1 cellular context compared by ENCODE assay signal in genomic region chr1:99717005-99717404, GRCh38.
A peak's percentile ranks its signal among the peaks of the same experiment; 100 is the strongest.
TF ChIP-seq lines count a peak whose summit lies in the region.

No MANE protein-coding gene starts in this region.

TF ChIP-seq in K562, 482 proteins besides CTCF, POLR2A, EP300 and RAD21 (continued from another document and continues in another):
- TF ChIP-seq ZNF609 (CRISPR knock-in tag; IDR thresholded peaks at IDR 0.05; ENCODE audit: borderline replicate concordance), result no peak
- TF ChIP-seq NFIC (IDR thresholded peaks at IDR 0.05), result no peak
- no peak for TF ChIP-seq TRIM25 (IDR thresholded peaks at IDR 0.05; ENCODE audit: borderline replicate concordance)
- TF ChIP-seq TAF1 (IDR thresholded peaks at IDR 0.05; ENCODE audit: control insufficient read depth, extremely low read depth, insufficient read depth, low read length, severe bottlenecking), result no peak
- no peak for TF ChIP-seq PYGO2 (tag; IDR thresholded peaks at IDR 0.05)
- TF ChIP-seq BRD4 (IDR thresholded peaks at IDR 0.05), result no peak
- TF ChIP-seq SIX5 (IDR thresholded peaks at IDR 0.05; ENCODE audit: borderline replicate concordance in 1 of 2, insufficient read depth in 1 of 2, low read depth in 1 of 2, low read length in 2 of 2), result no peak
- no peak for TF ChIP-seq HNRNPK (IDR thresholded peaks at IDR 0.05; ENCODE audit: low read depth, low read length, poor library complexity, severe bottlenecking)
- no peak for TF ChIP-seq ELK3 (CRISPR knock-in tag; IDR thresholded peaks at IDR 0.05)
- no peak for TF ChIP-seq CHCHD3 (CRISPR knock-in tag; IDR thresholded peaks at IDR 0.05)
- TF ChIP-seq ZNF133 (CRISPR knock-in tag; IDR thresholded peaks at IDR 0.05), result no peak
- no peak for TF ChIP-seq SNAPC5 (CRISPR knock-in tag; IDR thresholded peaks at IDR 0.05)
- no peak for TF ChIP-seq SNRNP70 (optimal IDR thresholded peaks at IDR 0.05; ENCODE audit: low read depth, low read length)
- no peak for TF ChIP-seq ARHGAP35 (IDR thresholded peaks at IDR 0.05; ENCODE audit: partially characterized antibody)
- TF ChIP-seq JUND (IDR thresholded peaks at IDR 0.05; ENCODE audit: borderline replicate concordance, low read depth, low read length), result peak; percentile 11; the same call in 1 of the 2 replicates
- no peak for TF ChIP-seq JUND (tag; IDR thresholded peaks at IDR 0.05; ENCODE audit: borderline replicate concordance, low read depth, low read length)
- no peak for TF ChIP-seq BCOR (IDR thresholded peaks at IDR 0.05)
- TF ChIP-seq KHSRP (IDR thresholded peaks at IDR 0.05), result no peak
- TF ChIP-seq ZNF408 (CRISPR knock-in tag; IDR thresholded peaks at IDR 0.05; ENCODE audit: low read depth), result no peak
- no peak for TF ChIP-seq ZBTB8A (IDR thresholded peaks at IDR 0.05; ENCODE audit: partially characterized antibody)
- TF ChIP-seq ZNF644 (tag; IDR thresholded peaks at IDR 0.05; ENCODE audit: low read depth), result no peak
- TF ChIP-seq HDAC1 (IDR thresholded peaks at IDR 0.05), result no peak
- TF ChIP-seq ZNF764 (CRISPR knock-in tag; IDR thresholded peaks at IDR 0.05; ENCODE audit: low read depth), result no peak
- TF ChIP-seq HMGXB4 (CRISPR knock-in tag; IDR thresholded peaks at IDR 0.05), result no peak
- no peak for TF ChIP-seq STAT5B (CRISPR knock-in tag; IDR thresholded peaks at IDR 0.05)
- TF ChIP-seq FOXO4 (CRISPR knock-in tag; IDR thresholded peaks at IDR 0.05), result no peak
- no peak for TF ChIP-seq ZNF766 (CRISPR knock-in tag; conservative IDR thresholded peaks at IDR 0.05)
- no peak for TF ChIP-seq NEUROD1 (IDR thresholded peaks at IDR 0.05; ENCODE audit: borderline replicate concordance, low read depth, low read length, partially characterized antibody)
- TF ChIP-seq KAT7 (CRISPR knock-in tag; IDR thresholded peaks at IDR 0.05; ENCODE audit: borderline replicate concordance), result no peak
- TF ChIP-seq TAF9B (IDR thresholded peaks at IDR 0.05; ENCODE audit: partially characterized antibody), result no peak
- no peak for TF ChIP-seq EZH2 (IDR thresholded peaks at IDR 0.05; ENCODE audit: borderline replicate concordance, low read depth, low read length)
- TF ChIP-seq SRSF3 (IDR thresholded peaks at IDR 0.05; ENCODE audit: insufficient read depth, low read length), result no peak
- TF ChIP-seq SNIP1 (IDR thresholded peaks at IDR 0.05; ENCODE audit: low read depth), result no peak
- TF ChIP-seq CBX1 (IDR thresholded peaks at IDR 0.05; ENCODE audit: low read depth), result no peak
- no peak for TF ChIP-seq NRF1 (conservative IDR thresholded peaks at IDR 0.05 in 1 of 2, IDR thresholded peaks at IDR 0.05 in 1 of 2)
- TF ChIP-seq ERF (CRISPR knock-in tag; IDR thresholded peaks at IDR 0.05), result no peak
- TF ChIP-seq KDM1A (IDR thresholded peaks at IDR 0.05), result 0 out of 4 replicates have a peak, but pooled peaks of 1 of the 2 experiments have one; percentile 14
- TF ChIP-seq PATZ1 (CRISPR knock-in tag; IDR thresholded peaks at IDR 0.05; ENCODE audit: borderline replicate concordance), result no peak
- no peak for TF ChIP-seq ZBTB43 (CRISPR knock-in tag; IDR thresholded peaks at IDR 0.05)
- no peak for TF ChIP-seq MTA3 (IDR thresholded peaks at IDR 0.05; ENCODE audit: borderline replicate concordance)
- TF ChIP-seq HDGF (IDR thresholded peaks at IDR 0.05), result no peak
- 0 out of 4 replicates have a peak, but pooled peaks of 1 of the 2 experiments have one; percentile 14 for TF ChIP-seq TRIM24 (IDR thresholded peaks at IDR 0.05)
- TF ChIP-seq ZBTB12 (CRISPR knock-in tag; IDR thresholded peaks at IDR 0.05), result no peak
- TF ChIP-seq SMAD1 (IDR thresholded peaks at IDR 0.05; ENCODE audit: low read depth, low read length, partially characterized antibody), result no peak
